In genomic region chr1:10904396-10905358, GRCh38 we compare ENCODE assay signal across 1 cellular context.
TF ChIP-seq lines count a peak whose summit lies in the region.

No MANE protein-coding gene starts in this region.

TF ChIP-seq in K562, 482 proteins besides CTCF, POLR2A, EP300 and RAD21 (continued from another document):
- TF ChIP-seq RERE (CRISPR knock-in tag; IDR thresholded peaks at IDR 0.05; ENCODE audit: borderline replicate concordance) (0 out of 2 replicates have a peak, but pooled peaks have one; percentile 71), BCOR (IDR thresholded peaks at IDR 0.05) (peak; percentile 47; the same call in 1 of the 2 replicates), SMARCA5 (IDR thresholded peaks at IDR 0.05) (0 out of 2 replicates have a peak, but pooled peaks have one; percentile 50), NFYB (IDR thresholded peaks at IDR 0.05; ENCODE audit: extremely low read depth, insufficient read length) (no peak), ESRRA (IDR thresholded peaks at IDR 0.05; ENCODE audit: borderline replicate concordance, low read depth) (0 out of 2 replicates have a peak, but pooled peaks have one; percentile 37), CEBPZ (IDR thresholded peaks at IDR 0.05; ENCODE audit: borderline replicate concordance, low read depth, low read length) (no peak), ZNF740 (CRISPR knock-in tag; IDR thresholded peaks at IDR 0.05) (no peak), ZNF740 (tag; IDR thresholded peaks at IDR 0.05) (no peak), ZNF318 (IDR thresholded peaks at IDR 0.05; ENCODE audit: borderline replicate concordance in 1 of 2, low read depth in 1 of 2) (no peak), HDAC1 (IDR thresholded peaks at IDR 0.05) (no peak), SAP30 (IDR thresholded peaks at IDR 0.05; ENCODE audit: borderline replicate concordance, insufficient read depth, low read depth, low read length, poor library complexity, severe bottlenecking) (no peak), ZNF655 (CRISPR knock-in tag; IDR thresholded peaks at IDR 0.05) (no peak)
